In genomic region chr7:107168233-107169119, GRCh38 we compare ENCODE assay signal across 8 cellular contexts. TPM values are rescaled to one million over a fixed set of nuclear protein-coding genes. Genes with fewer than 3 reads are reported as not detected.
DNase-seq lines count a peak whose midpoint lies in the region; ATAC-seq, FAIRE-seq and TF ChIP-seq lines count a peak whose summit lies in the region.

Gene HBP1, plus strand, starts transcription at chr7:107169003. Its CDS starts 10,891 bp downstream, at chr7:107179894.

- H3K4me3 ChIP-seq in cardiac muscle cell (peak within 1 kb of the TSS; percentile 74), parathyroid adenoma (ENCODE audit: low read depth, low read length) (peak within 1 kb of the TSS; percentile 91), tibial nerve (peak within 1 kb of the TSS; percentile 87 to 93 (median 90))

- H2AFZ ChIP-seq in parathyroid adenoma: peak within 1 kb of the TSS; percentile 90

- peak within 1 kb of the TSS; percentile 99 to 100 for H3K27ac Mint-ChIP-seq in T-cell

- H3K4me3 Mint-ChIP-seq in T-cell: peak within 1 kb of the TSS; percentile 93 to 98 (median 94)

- peak within 1 kb of the TSS; percentile 67 for H3K4me2 ChIP-seq in parathyroid adenoma (ENCODE audit: low read length)

- TF ChIP-seq CTCF in cardiac muscle cell (IDR thresholded peaks at IDR 0.05; ENCODE audit: low read depth, low read length): no peak
- TF ChIP-seq CTCF in parathyroid adenoma (IDR thresholded peaks at IDR 0.05): peak; percentile 1
- peak in 1 of 5 experiments; percentile 49 for TF ChIP-seq CTCF in tibial nerve (IDR thresholded peaks at IDR 0.05)

- CTCF ChIA-PET in T-cell (lab: Charles Lee): interaction anchor here (0.5 to 4.5 kb wide), 22 partner anchors 9 to 1637 kb away, joined by 3 to 101 read pairs (median 4); partner anchors contain the start of genes CCDC71L (in 1 of the 2), PIK3CG (in 1 of the 2) and RINT1 (in 1 of the 2)

- H3K4me1 ChIP-seq in cardiac muscle cell (ENCODE audit: low read depth): peaks cover 17% of the 10 kb centered on the region
- H3K4me1 ChIP-seq in parathyroid adenoma: peaks cover 19% of the 10 kb centered on the region
- H3K4me1 ChIP-seq in tibial nerve: peaks cover 0 to 37% (median 26%) of the 10 kb centered on the region in 4 donors

- WGBS in adipose tissue, 3 donors: 0% methylated on average over 44 of the region's 44 CpGs
- WGBS in tibial nerve, 2 donors: 0% methylated on average over 36 to 42 of the region's 44 CpGs

- H3K27me3 Mint-ChIP-seq in T-cell: peaks cover 2 to 5% of the 10 kb centered on the region in 2 donors

- ATAC-seq in HG02840 (IDR thresholded peaks at IDR 0.05; ENCODE audit: low FRiP score, unreplicated experiment) (peak; percentile 92), T-cell (replicated peaks in 1 of 4) (peak; percentile 84 to 88 (median 86))

- H3K36me3 Mint-ChIP-seq in T-cell: peaks cover 5% of the 10 kb centered on the region

- H3K9me3 ChIP-seq in cardiac muscle cell (ENCODE audit: low read depth) (no peaks in the 10 kb centered on the region), parathyroid adenoma (ENCODE audit: control insufficient read depth, low read length) (no peaks in the 10 kb centered on the region), tibial nerve (no peaks in the 10 kb centered on the region)

- DNase-seq in GM12891 (ENCODE audit: insufficient read length, low spot score): peak; percentile 72
- peak; percentile 99 for DNase-seq in NCI-H1436 treated with DMSO at 0.1 percent for 48 hours (lab: John Stamatoyannopoulos, UW)
- DNase-seq in T-cell: peak; percentile 92 to 100 (median 98)
- peak; percentile 98 to 100 for DNase-seq in cardiac muscle cell (ENCODE audit: low read depth in 1 of 2, low spot score in 1 of 2)
- DNase-seq in tibial nerve (ENCODE audit: low spot score in 2 of 2): peak; percentile 100

- H3K27ac ChIP-seq in adipose tissue (ENCODE audit: low read depth, low read length): peak within 1 kb of the TSS; percentile 23
- peak within 1 kb of the TSS; percentile 98 for H3K27ac ChIP-seq in cardiac muscle cell
- peak within 1 kb of the TSS; percentile 96 for H3K27ac ChIP-seq in parathyroid adenoma
- peak within 1 kb of the TSS; percentile 99 to 100 (median 100) for H3K27ac ChIP-seq in tibial nerve

- H3K9me3 Mint-ChIP-seq in T-cell: no peaks in the 10 kb centered on the region

- no peaks in the 10 kb centered on the region for H3K27me3 ChIP-seq in cardiac muscle cell
- no peaks in the 10 kb centered on the region for H3K27me3 ChIP-seq in parathyroid adenoma (ENCODE audit: control insufficient read depth, insufficient read depth, low read length)
- H3K27me3 ChIP-seq in tibial nerve: no peaks in the 10 kb centered on the region

- H3K79me2 ChIP-seq in parathyroid adenoma: peaks cover 22% of the 10 kb centered on the region

- H3K36me3 ChIP-seq in cardiac muscle cell (no peaks in the 10 kb centered on the region), parathyroid adenoma (ENCODE audit: control insufficient read depth, insufficient read depth, low read length) (no peaks in the 10 kb centered on the region), tibial nerve (no peaks in the 10 kb centered on the region)

- peak; percentile 56 for TF ChIP-seq POLR2A in GM12891 (IDR thresholded peaks at IDR 0.05; ENCODE audit: low read depth, low read length)
- peak; percentile 85 to 92 for TF ChIP-seq POLR2A in tibial nerve (IDR thresholded peaks at IDR 0.05)

- H3K4me1 Mint-ChIP-seq in T-cell: peaks cover 29 to 44% (median 37%) of the 10 kb centered on the region in 3 donors

- POLR2A ChIA-PET in T-cell (lab: Charles Lee): interaction anchor here (0.6 to 3.7 kb wide), 40 partner anchors 12 to 1637 kb away, joined by 3 to 76 read pairs (median 6); partner anchors contain the start of genes PIK3CG (in 2 of the 2), CBLL1 (in 1 of the 2), NAMPT (in 1 of the 2) and RINT1 (in 1 of the 2)

- H3K9ac ChIP-seq in parathyroid adenoma: peak within 1 kb of the TSS; percentile 92

- TF ChIP-seq EP300 in tibial nerve (IDR thresholded peaks at IDR 0.05): peak; percentile 60 to 91

- FAIRE-seq in GM12891 (lab: Jason Lieb, UNC): peak; percentile 96

TF ChIP-seq in GM12891, 5 proteins besides CTCF, POLR2A, EP300 and RAD21:
- peak; percentile 54; the same call in 1 of the 2 replicates for TF ChIP-seq TAF1 (IDR thresholded peaks at IDR 0.05; ENCODE audit: low read depth, low read length)
- TF ChIP-seq PAX5 (IDR thresholded peaks at IDR 0.05; ENCODE audit: insufficient read depth, low read length, severe bottlenecking): no peak

RNA-seq across cellular contexts. Expression of gene HBP1, which starts in this region (rescaled TPM):
- 9.1 TPM for polyA plus RNA-seq in GM12891 (2012; ENCODE audit: low read depth, missing spikeins)
- total RNA-seq in T-cell: 100 to 1,000 TPM in 2 of 5 donors, 10 to 100 TPM in 3; 78.6 to 211 (median 92.0) TPM
- 10 to 100 TPM; 25.3 to 65.2 (median 42.7) TPM for polyA plus RNA-seq in adipose tissue
- 55.1 and 56.0 TPM in 2 replicates for total RNA-seq in cardiac muscle cell
- 66.0 and 81.7 TPM in 2 replicates for polyA plus RNA-seq in cardiac muscle cell
- total RNA-seq in tibial nerve: 100 to 1,000 TPM in 3 of 4 donors, 10 to 100 TPM in 1; 78.9 to 157 (median 123) TPM

Comparison
In these comparisons a context has a peak if more than half of its experiments do, and no peak if none do; other contexts are left out.
1. Peak in every context shown above with its lines: DNase-seq, ATAC-seq, H3K4me3 ChIP-seq and H3K27ac ChIP-seq.
2. H3K27ac ChIP-seq: peak in every context shown above with its lines; median percentile 100 in tibial nerve; 98 in cardiac muscle cell; 96 in parathyroid adenoma; 23 in adipose tissue.